12 cellular contexts compared by ENCODE assay signal in the genomic region with DNA sequence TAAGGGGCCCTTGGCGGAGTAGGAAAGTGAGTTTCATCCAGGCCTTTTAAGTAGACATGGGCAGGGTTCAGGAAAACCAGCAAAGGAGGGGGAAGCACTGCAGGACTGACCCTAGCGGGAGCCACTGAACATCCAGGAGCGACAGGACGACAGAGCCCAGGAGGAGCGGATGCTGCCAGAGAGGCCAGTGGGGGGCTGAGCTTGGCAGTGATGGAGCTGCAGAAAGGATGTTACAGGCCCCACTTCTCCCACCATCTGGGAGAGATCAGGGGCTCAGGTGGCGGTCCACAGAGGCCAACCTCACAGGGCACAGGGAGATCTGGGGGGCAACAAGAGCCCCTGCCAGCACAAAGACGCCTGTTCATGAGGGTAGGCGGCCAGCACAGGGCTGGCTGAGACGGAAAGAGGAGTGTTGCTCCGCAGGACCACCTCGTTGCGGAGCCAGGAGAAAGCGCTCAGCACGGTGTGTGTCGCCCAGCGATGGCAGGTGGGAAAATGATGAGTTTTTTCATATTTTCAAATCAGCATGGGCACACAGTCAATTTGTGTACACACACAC.
"Had no signal": no experiment of that assay in that cellular context is flagged by ENCODE, and none has a peak within 500 bp of the region (broad histone marks: within the 10 kb centered on the region; RNA-seq: fewer than 3 reads in every experiment).

No MANE protein-coding gene starts in this region.

- H3K27ac ChIP-seq: ascending aorta, gastrocnemius medialis, heart left ventricle, lower lobe of right lung, pancreas, suprapubic skin had no signal

- ATAC-seq: gastrocnemius medialis, heart left ventricle, lower lobe of right lung, pancreas had no signal

- H3K9me3 Mint-ChIP-seq: activated naive CD8-positive, alpha-beta T cell treated with anti-CD3 and anti-CD28 coated beads, Interleukin-2, amount 50 U/mL, for 24 hours had no signal

- H3K4me3 Mint-ChIP-seq: activated naive CD8-positive, alpha-beta T cell treated with anti-CD3 and anti-CD28 coated beads, Interleukin-2, amount 50 U/mL, for 24 hours had no signal

- DNase-seq: activated CD4-positive, alpha-beta T cell treated with anti-CD3 and anti-CD28 coated beads, Interleukin-2, amount 50 U/mL, for 1 hour; activated gamma-delta T cell treated with Interleukin-2 at 50 U/mL for 16 hours; gastrocnemius medialis; heart left ventricle; lower lobe of right lung; pancreas; stimulated activated naive CD4-positive, alpha-beta T cell; trophoblast cell had no signal

- H3K27ac Mint-ChIP-seq: activated naive CD8-positive, alpha-beta T cell treated with anti-CD3 and anti-CD28 coated beads, Interleukin-2, amount 50 U/mL, for 24 hours had no signal

- H3K36me3 ChIP-seq: pancreas had no signal

- H3K9me3 ChIP-seq: ascending aorta, gastrocnemius medialis, heart left ventricle, lower lobe of right lung, pancreas, suprapubic skin had no signal

- H3K4me1 ChIP-seq: ascending aorta, lower lobe of right lung, pancreas had no signal

- H3K4me3 ChIP-seq: ascending aorta, dorsolateral prefrontal cortex, gastrocnemius medialis, heart left ventricle, lower lobe of right lung, pancreas, suprapubic skin had no signal

- H3K27me3 ChIP-seq: ascending aorta, dorsolateral prefrontal cortex, gastrocnemius medialis, heart left ventricle, pancreas, suprapubic skin had no signal

- H3K27me3 Mint-ChIP-seq: activated naive CD8-positive, alpha-beta T cell treated with anti-CD3 and anti-CD28 coated beads, Interleukin-2, amount 50 U/mL, for 24 hours had no signal
